ENCODE assay signal across 9 cellular contexts in genomic region chr1:182784556-182785171, GRCh38. TPM values are rescaled to one million over a fixed set of nuclear protein-coding genes. Genes with fewer than 3 reads are reported as not detected.
A peak's percentile ranks its signal among the peaks of the same experiment; 100 is the strongest.
DNase-seq lines count a peak whose midpoint lies in the region; ATAC-seq and TF ChIP-seq lines count a peak whose summit lies in the region.
"Had no signal": no experiment of that assay in that cellular context is flagged by ENCODE, and none has a peak within 500 bp of the region (broad histone marks: within the 10 kb centered on the region; RNA-seq: fewer than 3 reads in every experiment).

No MANE protein-coding gene starts in this region.

- peak; percentile 59 for DNase-seq in COR-L47 (lab: John Stamatoyannopoulos, UW)
- DNase-seq in HAP-1 (ENCODE audit: low spot score in 2 of 2) = peak; percentile 19 to 61
- peak; percentile 70 for DNase-seq in NCI-H82 treated with DMSO at 0.1 percent for 48 hours (lab: John Stamatoyannopoulos, UW; ENCODE audit: unreplicated experiment)
- no peak for DNase-seq in chondrocyte (ENCODE audit: low spot score)
- peak in 1 of 3 donors; percentile 70 for DNase-seq in mucosa of descending colon
- DNase-seq in activated CD4-positive, CD25-positive, alpha-beta regulatory T cell (lab: John Stamatoyannopoulos, UW) = no peak
- no peak for DNase-seq in iPS-NIHi11 (ENCODE audit: low spot score)
- DNase-seq in T-helper 2 cell treated with Interferon-gamma antibody and Interleukin-4, amounts not matched to agents 5 μg/mL and 100 μg/mL, for 36 hours (ENCODE audit: low spot score) = no peak

- no peak for ATAC-seq in mucosa of descending colon

- in situ Hi-C loops in HAP-1 (cut with MboI; ENCODE audit: low sequenced_read_pairs) = loop anchor here (5.0 to 10.0 kb wide), 3 partner anchors 187 to 700 kb away; no protein-coding TSS in a partner anchor

- H3K27me3 Mint-ChIP-seq in chondrocyte (ENCODE audit: low read depth) = no peaks in the 10 kb centered on the region
- peaks cover 25% of the 10 kb centered on the region for H3K27me3 Mint-ChIP-seq in T-helper 2 cell treated with Interferon-gamma antibody and Interleukin-4, amounts not matched to agents 5 μg/mL and 100 μg/mL, for 36 hours (ENCODE audit: low read depth)

- H3K4me1 Mint-ChIP-seq in chondrocyte (ENCODE audit: low read depth) = peaks cover 19% of the 10 kb centered on the region
- H3K4me1 Mint-ChIP-seq in T-helper 2 cell treated with Interferon-gamma antibody and Interleukin-4, amounts not matched to agents 5 μg/mL and 100 μg/mL, for 36 hours (ENCODE audit: low read depth) = peaks cover 18% of the 10 kb centered on the region

- intact Hi-C loops in mucosa of descending colon (cut with DNase I, micrococcal nuclease) = no loop called here

- H3K27ac Mint-ChIP-seq in chondrocyte (ENCODE audit: unreplicated experiment) = no peak overlapping the region
- H3K27ac Mint-ChIP-seq in T-helper 2 cell treated with Interferon-gamma antibody and Interleukin-4, amounts not matched to agents 5 μg/mL and 100 μg/mL, for 36 hours = no peak overlapping the region

- no peak overlapping the region for H3K4me3 Mint-ChIP-seq in chondrocyte (ENCODE audit: unreplicated experiment)
- H3K4me3 Mint-ChIP-seq in T-helper 2 cell treated with Interferon-gamma antibody and Interleukin-4, amounts not matched to agents 5 μg/mL and 100 μg/mL, for 36 hours = no peak overlapping the region

- peaks cover 6% of the 10 kb centered on the region for H3K27me3 ChIP-seq in HAP-1 (ENCODE audit: low read depth)

- no peaks in the 10 kb centered on the region for H3K36me3 Mint-ChIP-seq in chondrocyte (ENCODE audit: low read depth)
- H3K36me3 Mint-ChIP-seq in T-helper 2 cell treated with Interferon-gamma antibody and Interleukin-4, amounts not matched to agents 5 μg/mL and 100 μg/mL, for 36 hours (ENCODE audit: low read depth) = no peaks in the 10 kb centered on the region

- TF ChIP-seq CTCF in chondrocyte (IDR thresholded peaks at IDR 0.05) (peak; percentile 94), mucosa of descending colon (IDR thresholded peaks at IDR 0.05) (peak; percentile 27)

- H3K4me1 ChIP-seq in HAP-1 (peaks cover 8% of the 10 kb centered on the region), mucosa of descending colon (ENCODE audit: low read depth) (no peaks in the 10 kb centered on the region)

- H3K4me3 ChIP-seq in HAP-1 = no peak overlapping the region
- no peak overlapping the region for H3K4me3 ChIP-seq in mucosa of descending colon
- H3K4me3 ChIP-seq: SJSA1 had no signal

- H3K36me3 ChIP-seq in HAP-1 (replicated peaks) (no peaks in the 10 kb centered on the region), mucosa of descending colon (ENCODE audit: low read depth) (no peaks in the 10 kb centered on the region)
- H3K36me3 ChIP-seq: SJSA1 had no signal

- H3K9me3 ChIP-seq in HAP-1 (no peaks in the 10 kb centered on the region), mucosa of descending colon (no peaks in the 10 kb centered on the region)
- H3K9me3 ChIP-seq: SJSA1 had no signal

- H3K9me3 Mint-ChIP-seq in chondrocyte (ENCODE audit: low read depth) = no peaks in the 10 kb centered on the region
- H3K9me3 Mint-ChIP-seq in T-helper 2 cell treated with Interferon-gamma antibody and Interleukin-4, amounts not matched to agents 5 μg/mL and 100 μg/mL, for 36 hours = no peaks in the 10 kb centered on the region

RNA-seq across cellular contexts. Expression of gene NPL, which starts 4.9 kb away (rescaled TPM):
- total RNA-seq in chondrocyte (2.3 to 5.0 TPM (median 4.3 TPM) in 3 replicates), mucosa of descending colon (10 to 100 TPM in 2 of 3 donors, 1 to 10 TPM in 1; 8.1 to 12.5 (median 12.1) TPM)

RNA-seq across cellular contexts. Expression of gene DHX9, which starts 54.5 kb away (rescaled TPM):
- total RNA-seq in chondrocyte (116 to 167 TPM (median 117 TPM) in 3 replicates), mucosa of descending colon (100 to 1,000 TPM in 2 of 3 donors, 10 to 100 TPM in 1; 88.8 to 112 (median 101) TPM)

Comparison
In these comparisons a context has a peak if more than half of its experiments do, and no peak if none do; other contexts are left out.
1. DNase-seq: peak in COR-L47 (single experiment), HAP-1 (2 of 2) and NCI-H82 treated with DMSO at 0.1 percent for 48 hours (single experiment); none in chondrocyte (single experiment), activated CD4-positive, CD25-positive, alpha-beta regulatory T cell (0 of 4), iPS-NIHi11 (single experiment) and T-helper 2 cell treated with Interferon-gamma antibody and Interleukin-4, amounts not matched to agents 5 μg/mL and 100 μg/mL, for 36 hours (single experiment).